In the genomic region with DNA sequence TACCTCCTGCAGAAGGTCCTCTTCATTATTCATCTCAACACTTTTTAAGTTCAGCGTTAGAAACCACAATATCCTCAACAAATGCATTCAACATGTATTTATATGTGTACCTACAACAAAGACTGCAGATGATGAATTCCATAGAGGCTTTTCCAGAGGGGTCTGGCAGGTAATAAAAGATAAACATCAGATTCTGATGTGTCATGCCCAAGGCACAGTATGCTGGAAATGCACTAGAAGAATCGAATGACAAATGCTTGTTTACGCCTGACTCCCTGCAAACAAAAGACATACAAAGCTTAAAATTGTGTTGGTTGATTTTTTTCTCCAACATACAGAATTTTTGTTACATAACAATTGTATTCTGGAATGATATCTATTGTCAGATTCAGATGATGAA, we compare ENCODE assay signal across 18 cellular contexts. TPM values are rescaled to one million over a fixed set of nuclear protein-coding genes. Genes with fewer than 3 reads are reported as not detected.
DNase-seq lines count a peak whose midpoint lies in the region; ATAC-seq and FAIRE-seq lines count a peak whose summit lies in the region.
"Had no signal": no experiment of that assay in that cellular context is flagged by ENCODE, and none has a peak within 500 bp of the region (broad histone marks: within the 10 kb centered on the region; RNA-seq: fewer than 3 reads in every experiment).

A gene with protein sequence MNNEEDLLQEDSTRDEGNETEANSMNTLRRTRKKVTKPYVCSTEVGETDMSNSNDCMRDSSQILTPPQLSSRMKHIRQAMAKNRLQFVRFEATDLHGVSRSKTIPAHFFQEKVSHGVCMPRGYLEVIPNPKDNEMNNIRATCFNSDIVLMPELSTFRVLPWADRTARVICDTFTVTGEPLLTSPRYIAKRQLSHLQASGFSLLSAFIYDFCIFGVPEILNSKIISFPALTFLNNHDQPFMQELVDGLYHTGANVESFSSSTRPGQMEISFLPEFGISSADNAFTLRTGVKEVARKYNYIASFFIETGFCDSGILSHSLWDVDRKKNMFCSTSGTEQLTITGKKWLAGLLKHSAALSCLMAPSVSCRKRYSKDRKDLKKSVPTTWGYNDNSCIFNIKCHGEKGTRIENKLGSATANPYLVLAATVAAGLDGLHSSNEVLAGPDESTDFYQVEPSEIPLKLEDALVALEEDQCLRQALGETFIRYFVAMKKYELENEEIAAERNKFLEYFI (minus strand): TSS at position 73 of the 400 bp plus-strand sequence. CDS start 40 bp downstream, at position 33.

- no peak within 1 kb of the TSS for H4K12ac ChIP-seq in trophoblast cell (ENCODE audit: low read depth, low read length)

- no CpG with 5 or more reads among the region's 3 CpGs for WGBS in trophoblast cell (ENCODE audit: extremely low coverage, insufficient coverage, insufficient read length)

- no peak within 1 kb of the TSS for H3K23ac ChIP-seq in trophoblast cell (ENCODE audit: low read length)

- H4K8ac ChIP-seq in trophoblast cell (ENCODE audit: low read depth, low read length), result no peak within 1 kb of the TSS

- peak within 1 kb of the TSS; percentile 27 for H3K4ac ChIP-seq in trophoblast cell (ENCODE audit: low read depth, low read length)

- H2AFZ ChIP-seq in trophoblast cell (ENCODE audit: insufficient read depth, low read length, poor library complexity), result no peak within 1 kb of the TSS
- H2AFZ ChIP-seq: GM23248 had no signal

- no peak within 1 kb of the TSS for H4K91ac ChIP-seq in trophoblast cell (ENCODE audit: low read depth, low read length)

- no peak within 1 kb of the TSS for H3K4me3 ChIP-seq in trophoblast cell (ENCODE audit: low read depth, low read length)
- H3K4me3 ChIP-seq: GM12878, GM23248 had no signal

- no peaks in the 10 kb centered on the region for H3K79me1 ChIP-seq in trophoblast cell (ENCODE audit: low read length)

- H3K9me3 Mint-ChIP-seq in immature natural killer cell, result peaks cover 0 to 6% (median under 1%) of the 10 kb centered on the region in 6 donors
- H3K9me3 Mint-ChIP-seq: CD4-positive, alpha-beta memory T cell had no signal

- no peak within 1 kb of the TSS for H3K4me3 Mint-ChIP-seq in immature natural killer cell
- H3K4me3 Mint-ChIP-seq: CD4-positive, alpha-beta memory T cell had no signal

- no peak within 1 kb of the TSS for H2BK5ac ChIP-seq in trophoblast cell (ENCODE audit: low read depth, low read length, poor library complexity)

- no peak within 1 kb of the TSS for H3K18ac ChIP-seq in trophoblast cell (ENCODE audit: low read length)

- H3K36me3 Mint-ChIP-seq in immature natural killer cell, result no peaks in the 10 kb centered on the region
- H3K36me3 Mint-ChIP-seq: CD4-positive, alpha-beta memory T cell had no signal

- ATAC-seq in GM21825 (IDR thresholded peaks at IDR 0.05; ENCODE audit: unreplicated experiment), result no peak
- ATAC-seq: GM12878, HCT116 had no signal

- DNase-seq in COR-L47 (lab: John Stamatoyannopoulos, UW), result peak; percentile 19
- DNase-seq in NCI-H1930 (lab: John Stamatoyannopoulos, UW), result peak; percentile 10 to 58
- peak; percentile 15 for DNase-seq in NCI-H69 (lab: John Stamatoyannopoulos, UW)
- DNase-seq in trophoblast cell, result peak; percentile 16 to 64
- no peak for DNase-seq in urothelium cell line (ENCODE audit: low spot score)
- DNase-seq in immature natural killer cell, result no peak
- DNase-seq: BE2C; CD4-positive, alpha-beta memory T cell; DMS79; GM23248 had no signal

- no peaks in the 10 kb centered on the region for H3K9me3 ChIP-seq in trophoblast cell (ENCODE audit: insufficient read depth, low read depth, low read length)
- H3K9me3 ChIP-seq: BE2C had no signal

- peak within 1 kb of the TSS; percentile 4 for H2BK120ac ChIP-seq in trophoblast cell (ENCODE audit: insufficient read depth, low read length, poor library complexity)

- H3K27me3 ChIP-seq in trophoblast cell (ENCODE audit: insufficient read depth, low read length), result no peaks in the 10 kb centered on the region
- H3K27me3 ChIP-seq: BE2C had no signal

- H3K79me2 ChIP-seq in trophoblast cell (ENCODE audit: control insufficient read depth, insufficient read depth, low read length, poor library complexity), result no peaks in the 10 kb centered on the region

- FAIRE-seq in urothelium cell line (lab: Jason Lieb, UNC), result no peak
- FAIRE-seq: A204.1, GM12878, GM18507, H54 had no signal

- H2BK12ac ChIP-seq in trophoblast cell (ENCODE audit: low read length), result peak within 1 kb of the TSS; percentile 96

- H3K4me2 ChIP-seq in trophoblast cell (ENCODE audit: low read length), result no peak within 1 kb of the TSS

- no peak within 1 kb of the TSS for H3K14ac ChIP-seq in trophoblast cell (ENCODE audit: low read length)

- H3K4me1 ChIP-seq in trophoblast cell (ENCODE audit: control insufficient read depth in 1 of 2, insufficient read depth in 2 of 2, low read length in 2 of 2), result peaks cover 0 to 7% of the 10 kb centered on the region in 2 experiments
- H3K4me1 ChIP-seq: BE2C had no signal

- H3K27ac ChIP-seq in trophoblast cell (ENCODE audit: low read depth, low read length), result peak within 1 kb of the TSS; percentile 4
- H3K27ac ChIP-seq: C4-2B, GM23248, HL-60 had no signal

- H3K36me3 ChIP-seq in trophoblast cell (ENCODE audit: control insufficient read depth in 1 of 2, insufficient read depth in 2 of 2, low read length in 2 of 2), result no peaks in the 10 kb centered on the region
- H3K36me3 ChIP-seq: BE2C had no signal

- peak within 1 kb of the TSS in 1 of 6 donors; percentile 39 for H3K27ac Mint-ChIP-seq in immature natural killer cell

- H3K27me3 Mint-ChIP-seq in immature natural killer cell (ENCODE audit: low read depth in 3 of 3), result no peaks in the 10 kb centered on the region

- no peak within 1 kb of the TSS for H3K9ac ChIP-seq in trophoblast cell (ENCODE audit: low read length)
- H3K9ac ChIP-seq: GM23248 had no signal

- H2AK5ac ChIP-seq in trophoblast cell (ENCODE audit: low read length), result no peak within 1 kb of the TSS

- no peaks in the 10 kb centered on the region for H3K4me1 Mint-ChIP-seq in immature natural killer cell
- H3K4me1 Mint-ChIP-seq: CD4-positive, alpha-beta memory T cell had no signal

RNA-seq across cellular contexts. Expression of the gene that starts here (rescaled TPM):
- polyA plus RNA-seq in trophoblast cell (2013), result 0.05 and 0.11 TPM in 2 replicates
- polyA plus RNA-seq in immature natural killer cell, result not detected
- polyA plus RNA-seq: CD4-positive, alpha-beta memory T cell; GM12878; GM23248 had no signal

Comparison
In these comparisons a context has a peak if more than half of its experiments do, and no peak if none do; other contexts are left out.
1. DNase-seq: peak in COR-L47 (single experiment), NCI-H1930 (2 of 2), NCI-H69 (single experiment) and trophoblast cell (2 of 2); none in urothelium cell line (single experiment) and immature natural killer cell (0 of 3).